ENCODE assay signal across 8 cellular contexts in the genomic region with DNA sequence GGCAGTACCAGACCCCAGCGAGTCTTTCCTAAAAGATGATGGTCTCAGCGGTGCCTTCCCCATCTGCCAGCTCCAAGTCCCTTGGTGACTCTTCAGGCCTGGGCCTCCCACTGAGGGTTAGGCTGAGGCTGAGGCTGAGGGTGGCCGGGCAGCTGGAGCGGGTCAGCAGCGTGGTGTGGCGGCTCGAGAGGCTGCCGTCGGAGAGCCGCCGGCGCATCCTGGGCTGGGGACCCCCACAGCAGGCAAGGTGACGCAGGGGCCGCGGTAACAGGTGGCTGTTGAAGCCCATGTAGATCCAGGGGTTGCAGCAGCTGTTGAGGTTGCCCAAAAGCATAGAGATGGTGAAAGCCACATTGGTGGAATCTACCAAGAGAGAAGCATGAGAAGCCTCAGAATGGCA. TPM values are rescaled to one million over a fixed set of nuclear protein-coding genes. Genes with fewer than 3 reads are reported as not detected.
"Had no signal": no experiment of that assay in that cellular context is flagged by ENCODE, and none has a peak within 500 bp of the region (broad histone marks: within the 10 kb centered on the region; RNA-seq: fewer than 3 reads in every experiment).

No MANE protein-coding gene starts in this region.

- H3K9me3 Mint-ChIP-seq: GM23338, H9, IgD-negative memory B cell had no signal

- DNase-seq: H9, HCEC 1CT had no signal

- ATAC-seq: GM23338, HepG2 had no signal

- H3K27ac Mint-ChIP-seq: GM23338, H9 had no signal

- H3K4me1 Mint-ChIP-seq: GM23338 had no signal

- H3K4me3 ChIP-seq: GM23338 had no signal

- H3K4me3 Mint-ChIP-seq: GM23338, H9, IgD-negative memory B cell had no signal

- H3K27me3 Mint-ChIP-seq: IgD-negative memory B cell had no signal

- H3K27ac ChIP-seq: HL-60 had no signal

RNA-seq across cellular contexts. Expression of gene AVPR1B, which starts 7.0 kb away (rescaled TPM):
- total RNA-seq: H9, HepG2, HT1080 had no signal

RNA-seq across cellular contexts. Expression of gene RHEX, which starts 57.2 kb away (rescaled TPM):
- total RNA-seq: GM23338, H1, H9, HT1080 had no signal
